1 cellular context compared by ENCODE assay signal in genomic region chr7:140673063-140673769, GRCh38.
TF ChIP-seq lines count a peak whose summit lies in the region.

No MANE protein-coding gene starts in this region.

TF ChIP-seq in HEK293, 187 proteins besides CTCF, POLR2A, EP300 and RAD21 (continued from another document and continues in another):
- peak; percentile 48 for TF ChIP-seq ZBTB11 (tag by site-specific recombination; conservative IDR thresholded peaks at IDR 0.05; ENCODE audit: low read depth)
- TF ChIP-seq ZSCAN23 (tag by site-specific recombination; IDR thresholded peaks at IDR 0.05) = no peak
- no peak for TF ChIP-seq ZNF514 (tag by site-specific recombination; IDR thresholded peaks at IDR 0.05)
- peak; percentile 88 for TF ChIP-seq ZNF16 (tag by site-specific recombination; IDR thresholded peaks at IDR 0.05; ENCODE audit: low read depth)
- TF ChIP-seq ZNF692 (tag by site-specific recombination; IDR thresholded peaks at IDR 0.05) = peak; percentile 81
- no peak for TF ChIP-seq ZNF654 (tag by site-specific recombination; IDR thresholded peaks at IDR 0.05; ENCODE audit: low read depth)
- TF ChIP-seq KLF10 (tag by site-specific recombination; IDR thresholded peaks at IDR 0.05) = no peak
- TF ChIP-seq ZNF223 (tag by site-specific recombination; IDR thresholded peaks at IDR 0.05) = no peak
- TF ChIP-seq ZNF10 (tag by site-specific recombination; IDR thresholded peaks at IDR 0.05) = peak; percentile 73; the same call in 1 of the 2 replicates
- peak; percentile 22; the same call in 1 of the 2 replicates for TF ChIP-seq PRDM4 (tag by site-specific recombination; IDR thresholded peaks at IDR 0.05)
- no peak for TF ChIP-seq TCF7L2 (IDR thresholded peaks at IDR 0.05; ENCODE audit: borderline replicate concordance, low read depth, low read length)
- TF ChIP-seq ZNF148 (tag by site-specific recombination; IDR thresholded peaks at IDR 0.05; ENCODE audit: borderline replicate concordance) = no peak
- no peak for TF ChIP-seq ZNF623 (tag by site-specific recombination; IDR thresholded peaks at IDR 0.05)
- no peak for TF ChIP-seq SCRT1 (tag by site-specific recombination; IDR thresholded peaks at IDR 0.05; ENCODE audit: borderline replicate concordance)
- TF ChIP-seq KLF1 (tag by site-specific recombination; IDR thresholded peaks at IDR 0.05) = peak; percentile 63
- TF ChIP-seq ZNF544 (tag by site-specific recombination; IDR thresholded peaks at IDR 0.05) = no peak
- TF ChIP-seq PRDM2 (tag by site-specific recombination; IDR thresholded peaks at IDR 0.05; ENCODE audit: borderline replicate concordance) = no peak
- peak; percentile 84; the same call in 1 of the 2 replicates for TF ChIP-seq ZNF501 (tag by site-specific recombination; IDR thresholded peaks at IDR 0.05)
- no peak for TF ChIP-seq ZNF157 (tag by site-specific recombination; IDR thresholded peaks at IDR 0.05)
- TF ChIP-seq ZNF2 (tag by site-specific recombination; IDR thresholded peaks at IDR 0.05) = peak; percentile 31; the same call in 1 of the 2 replicates
- TF ChIP-seq ZNF280D (tag by site-specific recombination; IDR thresholded peaks at IDR 0.05) = no peak
- no peak for TF ChIP-seq ZNF529 (tag by site-specific recombination; IDR thresholded peaks at IDR 0.05; ENCODE audit: insufficient replicate concordance)
- no peak for TF ChIP-seq ZNF169 (tag by site-specific recombination; IDR thresholded peaks at IDR 0.05)
- no peak for TF ChIP-seq MEIS1 (CRISPR knock-in tag; IDR thresholded peaks at IDR 0.05; ENCODE audit: borderline replicate concordance)
- TF ChIP-seq ZNF560 (tag by site-specific recombination; IDR thresholded peaks at IDR 0.05; ENCODE audit: borderline replicate concordance) = no peak
- TF ChIP-seq ZSCAN4 (tag by site-specific recombination; IDR thresholded peaks at IDR 0.05) = no peak; the same call in 1 of the 2 replicates
- no peak for TF ChIP-seq ZNF138 (tag by site-specific recombination; IDR thresholded peaks at IDR 0.05; ENCODE audit: borderline replicate concordance)
- no peak for TF ChIP-seq ZNF202 (tag by site-specific recombination; IDR thresholded peaks at IDR 0.05; ENCODE audit: borderline replicate concordance)
- TF ChIP-seq ZNF211 (tag by site-specific recombination; IDR thresholded peaks at IDR 0.05; ENCODE audit: low read depth) = no peak
- TF ChIP-seq ZNF214 (tag by site-specific recombination; IDR thresholded peaks at IDR 0.05; ENCODE audit: borderline replicate concordance) = no peak
- no peak for TF ChIP-seq ZNF19 (tag by site-specific recombination; IDR thresholded peaks at IDR 0.05; ENCODE audit: low read depth)
- no peak for TF ChIP-seq ZNF558 (tag by site-specific recombination; IDR thresholded peaks at IDR 0.05)
- no peak for TF ChIP-seq ZNF513 (tag by site-specific recombination; IDR thresholded peaks at IDR 0.05)
- TF ChIP-seq SP3 (tag by site-specific recombination; IDR thresholded peaks at IDR 0.05) = peak; percentile 79
- TF ChIP-seq ZNF239 (tag by site-specific recombination; IDR thresholded peaks at IDR 0.05) = no peak
